Comparison of ENCODE assay signal across 8 cellular contexts in genomic region chr2:126657636-126658315, GRCh38. TPM values are rescaled to one million over a fixed set of nuclear protein-coding genes. Genes with fewer than 3 reads are reported as not detected.
DNase-seq lines count a peak whose midpoint lies in the region; ATAC-seq and TF ChIP-seq lines count a peak whose summit lies in the region.

No MANE protein-coding gene starts in this region.

- 5% methylated on average over 7 of the region's 14 CpGs; no CpG with 5 or more reads in 1 of the 2 donors for WGBS in esophagus squamous epithelium, 2 donors
- WGBS in thymus = 4% methylated on average over 14 of the region's 14 CpGs

- H3K9ac ChIP-seq in neural cell (ENCODE audit: low read length) = no peak overlapping the region

- H3K4me3 ChIP-seq in esophagus squamous epithelium = peak overlapping the region; percentile 47 to 82 (median 68)
- no peak overlapping the region for H3K4me3 ChIP-seq in neural cell (ENCODE audit: low read length)
- peak overlapping the region; percentile 56 for H3K4me3 ChIP-seq in thymus (ENCODE audit: low read length)

- H3K4me2 ChIP-seq in neural cell (ENCODE audit: low read length) = no peak overlapping the region

- H2AFZ ChIP-seq in neural cell (ENCODE audit: low read depth, low read length) = no peak overlapping the region

- intact Hi-C loops in esophagus squamous epithelium (cut with DNase I) = no loop called here

- ATAC-seq in GM18502 (IDR thresholded peaks at IDR 0.05; ENCODE audit: poor library complexity, unreplicated experiment) (peak; percentile 62), HG02763 (IDR thresholded peaks at IDR 0.05; ENCODE audit: unreplicated experiment) (peak; percentile 49)

- no peaks in the 10 kb centered on the region for H3K79me2 ChIP-seq in neural cell (replicated peaks; ENCODE audit: insufficient read depth, low read length)

- no peaks in the 10 kb centered on the region for H3K36me3 ChIP-seq in esophagus squamous epithelium
- H3K36me3 ChIP-seq in neural cell (ENCODE audit: insufficient read depth, low read length) = no peaks in the 10 kb centered on the region
- H3K36me3 ChIP-seq in thymus (ENCODE audit: control insufficient read depth, insufficient read depth) = no peaks in the 10 kb centered on the region

- TF ChIP-seq EP300 in neural cell (conservative IDR thresholded peaks at IDR 0.05; ENCODE audit: poor library complexity, severe bottlenecking) = peak; percentile 46

- peak; percentile 66 for DNase-seq in NCI-H2227 treated with DMSO at 0.1 percent for 48 hours (lab: John Stamatoyannopoulos, UW)
- DNase-seq in activated T-cell treated with anti-CD3 and anti-CD28 coated beads, Interleukin-2, amount 50 U/mL, for 1 hour = peak; percentile 67
- DNase-seq in esophagus squamous epithelium (lab: John Stamatoyannopoulos, UW) = peak; percentile 34
- no peak for DNase-seq in NCI-H1694 treated with DMSO at 0.1 percent for 48 hours (lab: John Stamatoyannopoulos, UW)

- H3K9me2 ChIP-seq in neural cell (ENCODE audit: insufficient read depth, low read length) = no peaks in the 10 kb centered on the region

- H3K4me1 ChIP-seq in esophagus squamous epithelium (peaks cover 50 to 84% (median 70%) of the 10 kb centered on the region in 3 donors), thymus (ENCODE audit: control insufficient read depth, insufficient read depth, low read length) (peaks cover 23% of the 10 kb centered on the region)

- H3K27me3 ChIP-seq in esophagus squamous epithelium (no peaks in the 10 kb centered on the region), neural cell (ENCODE audit: insufficient read depth, low read depth, low read length) (peaks cover 18% of the 10 kb centered on the region), thymus (ENCODE audit: control insufficient read depth, insufficient read depth) (no peaks in the 10 kb centered on the region)

- no peak for TF ChIP-seq RAD21 in neural cell (conservative IDR thresholded peaks at IDR 0.05)

- H3F3A ChIP-seq in neural cell (ENCODE audit: insufficient read depth, low read length, poor library complexity, severe bottlenecking) = no peaks in the 10 kb centered on the region

- peak in 1 of 6 experiments; percentile 21 for TF ChIP-seq CTCF in esophagus squamous epithelium (IDR thresholded peaks at IDR 0.05)
- no peak for TF ChIP-seq CTCF in neural cell (IDR thresholded peaks at IDR 0.05; ENCODE audit: poor library complexity, severe bottlenecking)

- peak in 2 of 4 donors; percentile 41 to 62 for TF ChIP-seq POLR2A in esophagus squamous epithelium (IDR thresholded peaks at IDR 0.05)

- H3K27ac ChIP-seq in esophagus squamous epithelium = peak overlapping the region; percentile 81 to 96 (median 91)
- no peak overlapping the region for H3K27ac ChIP-seq in neural cell (ENCODE audit: low read length)
- peak overlapping the region; percentile 91 for H3K27ac ChIP-seq in thymus (ENCODE audit: low read depth)

- H3K9me3 ChIP-seq in esophagus squamous epithelium (no peaks in the 10 kb centered on the region), neural cell (ENCODE audit: low read length) (peaks cover 3% of the 10 kb centered on the region), thymus (ENCODE audit: control insufficient read depth) (no peaks in the 10 kb centered on the region)

- no peaks in the 10 kb centered on the region for H4K20me1 ChIP-seq in neural cell (ENCODE audit: insufficient read depth)

TF ChIP-seq in neural cell, 6 proteins besides CTCF, POLR2A, EP300 and RAD21:
- TF ChIP-seq POLR2AphosphoS5 (IDR thresholded peaks at IDR 0.05) (peak; percentile 19), EZH2 (IDR thresholded peaks at IDR 0.05; ENCODE audit: borderline replicate concordance, insufficient read depth, low read length, poor library complexity, severe bottlenecking) (no peak)

RNA-seq across cellular contexts. Expression of gene GYPC, which starts 1.8 kb away (rescaled TPM):
- 10 to 100 TPM in 2 of 4 donors, 1 to 10 TPM in 2; 4.1 to 55.7 (median 12.6) TPM for total RNA-seq in esophagus squamous epithelium
- 0.40 TPM in 1 of 2 replicates, not detected in the other for polyA plus RNA-seq in neural cell
- polyA minus RNA-seq in neural cell = not detected in 2 replicates
- 136 TPM for polyA plus RNA-seq in thymus

Comparison
In these comparisons a context has a peak if more than half of its experiments do, and no peak if none do; other contexts are left out.
1. RNA of gene GYPC, which starts 1.8 kb away (polyA plus RNA-seq): 136 TPM in thymus (single experiment); 0.40 TPM in neural cell; every median in the first group is over 10 times any median in the second.